Comparison of ENCODE assay signal across 11 cellular contexts in the genomic region with DNA sequence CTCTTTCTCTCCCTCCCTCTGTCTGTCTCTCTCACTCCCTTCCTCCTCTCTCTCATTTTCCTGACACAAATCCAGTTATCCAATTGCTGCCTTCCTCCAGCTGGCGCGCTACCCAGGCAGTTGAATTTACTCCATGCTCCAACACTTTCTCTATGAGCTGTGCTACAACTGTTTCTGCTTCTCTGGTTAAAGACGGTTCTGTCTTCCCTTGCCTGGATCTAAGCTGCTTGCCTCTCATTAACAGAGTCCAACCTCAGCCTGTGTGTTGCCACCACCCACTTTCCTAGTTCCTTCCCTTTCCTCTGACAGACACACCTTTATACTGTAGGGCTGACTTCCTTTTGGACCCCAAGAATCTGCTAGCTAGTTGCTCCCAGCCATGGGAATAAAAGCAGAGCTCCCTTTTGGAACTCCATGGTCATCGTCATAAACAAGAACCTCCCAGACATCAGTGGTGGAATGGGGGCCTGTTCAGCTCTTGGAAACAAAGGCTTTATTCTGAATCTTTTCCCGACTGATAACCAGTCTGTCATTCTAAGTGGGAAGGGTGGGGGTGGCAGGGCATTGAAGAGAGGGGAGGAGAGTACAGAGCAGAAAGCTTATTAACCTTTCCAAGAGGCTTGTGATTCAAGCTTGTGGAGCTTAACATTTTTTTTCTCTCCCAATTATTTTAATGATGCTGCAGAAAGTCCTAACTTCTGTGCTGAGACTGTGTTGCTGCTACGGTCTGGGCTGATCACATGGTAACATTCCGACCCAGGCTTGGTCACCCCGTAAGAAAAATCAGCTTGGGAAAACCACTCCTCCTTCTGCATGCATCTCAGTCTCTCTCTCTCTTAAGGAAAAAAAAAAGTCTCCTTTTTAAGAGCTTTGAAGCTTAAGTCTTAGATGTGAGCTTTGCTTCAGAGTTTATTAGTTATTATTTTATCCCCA. TPM values are rescaled to one million over a fixed set of nuclear protein-coding genes. Genes with fewer than 3 reads are reported as not detected.
A peak's percentile ranks its signal among the peaks of the same experiment; 100 is the strongest.
DNase-seq lines count a peak whose midpoint lies in the region; ATAC-seq and TF ChIP-seq lines count a peak whose summit lies in the region.
"Had no signal": no experiment of that assay in that cellular context is flagged by ENCODE, and none has a peak within 500 bp of the region (broad histone marks: within the 10 kb centered on the region; RNA-seq: fewer than 3 reads in every experiment).

No MANE protein-coding gene starts in this region.

- H3K27me3 ChIP-seq in aorta (ENCODE audit: control insufficient read depth in 1 of 2, insufficient read depth in 2 of 2, low read length in 1 of 2) = no peaks in the 10 kb centered on the region

- WGBS in aorta, 2 donors = 6 to 9% methylated on average over 8 of the region's 8 CpGs

- H3K4me1 ChIP-seq in aorta (ENCODE audit: control insufficient read depth in 1 of 2, insufficient read depth in 2 of 2, low read length in 2 of 2) = no peaks in the 10 kb centered on the region
- H3K4me1 ChIP-seq: A549 had no signal

- TF ChIP-seq CTCF in omental fat pad (IDR thresholded peaks at IDR 0.05) = no peak

- ATAC-seq in Right ventricle myocardium inferior = peak; percentile 44
- ATAC-seq in omental fat pad (ENCODE audit: low FRiP score) = peak; percentile 58
- ATAC-seq in aorta (ENCODE audit: low FRiP score) = peak; percentile 49
- ATAC-seq: A549; effector memory CD8-positive, alpha-beta T cell had no signal

- intact Hi-C loops in Right ventricle myocardium inferior (cut with DNase I) = no loop called here
- intact Hi-C loops in cardiac septum (cut with DNase I) = no loop called here
- intact Hi-C loops in aorta (cut with DNase I) = no loop called here

- H3K4me3 ChIP-seq in aorta (ENCODE audit: low read length in 2 of 2) = no peak overlapping the region
- H3K4me3 ChIP-seq: A549 had no signal

- H3K9me3 ChIP-seq in aorta (ENCODE audit: control insufficient read depth, low read length) = no peaks in the 10 kb centered on the region
- H3K9me3 ChIP-seq: A549 had no signal

- DNase-seq in Right ventricle myocardium inferior (ENCODE audit: missing footprints) (no peak), cardiac septum (ENCODE audit: low spot score) (no peak), iris pigment epithelial cell (ENCODE audit: low read depth) (peak; percentile 33), omental fat pad (ENCODE audit: low spot score) (no peak), aorta (no peak), NCI-H748 (lab: John Stamatoyannopoulos, UW; ENCODE audit: unreplicated experiment) (no peak), DMS 273 (lab: John Stamatoyannopoulos, UW; ENCODE audit: unreplicated experiment) (no peak)
- DNase-seq in activated naive CD4-positive, alpha-beta T cell (lab: John Stamatoyannopoulos, UW) = no peak
- DNase-seq: effector memory CD8-positive, alpha-beta T cell; NCI-H345 had no signal

- peak overlapping the region in 1 of 2 donors; percentile 15 for H3K27ac ChIP-seq in aorta (ENCODE audit: low read depth in 1 of 2, low read length in 2 of 2)
- H3K27ac ChIP-seq: A549 had no signal

- no peaks in the 10 kb centered on the region for H3K36me3 ChIP-seq in aorta (ENCODE audit: control insufficient read depth in 1 of 2, insufficient read depth in 2 of 2, low read length in 1 of 2)

RNA-seq across cellular contexts. Expression of a gene that starts 31.3 kb away (rescaled TPM):
- total RNA-seq in Right ventricle myocardium inferior = 2.3 TPM
- 3.0 TPM for total RNA-seq in cardiac septum
- total RNA-seq in omental fat pad = 10 to 100 TPM; 12.3 to 36.6 (median 20.3) TPM
- total RNA-seq in aorta = 10 to 100 TPM in 1 of 2 donors, 1 to 10 TPM in 1; 3.5 to 15.9 TPM
- polyA plus RNA-seq in aorta = 1 to 10 TPM; 1.3 to 2.6 TPM
